Comparison of ENCODE assay signal across 7 cellular contexts in the genomic region with DNA sequence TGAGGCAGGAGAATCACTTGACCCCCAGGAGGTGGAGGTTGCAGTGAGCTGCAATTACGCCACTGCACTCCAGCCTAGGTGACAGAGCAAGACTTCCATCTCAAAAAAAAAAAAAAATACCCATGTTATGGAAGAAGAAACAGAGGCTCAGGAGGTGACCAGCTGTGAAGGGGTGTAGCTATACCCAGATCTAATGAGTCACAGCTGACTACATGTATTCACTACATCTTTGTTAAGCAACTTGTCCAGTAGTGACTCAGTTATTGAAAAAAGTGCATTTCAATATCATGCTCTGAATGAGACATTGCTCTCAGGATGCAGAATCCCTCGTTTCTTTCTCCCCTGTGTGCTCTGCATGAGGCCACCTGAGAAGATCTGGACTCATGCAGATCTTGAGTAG. TPM values are rescaled to one million over a fixed set of nuclear protein-coding genes. Genes with fewer than 3 reads are reported as not detected.
DNase-seq lines count a peak whose midpoint lies in the region; ATAC-seq and TF ChIP-seq lines count a peak whose summit lies in the region.

No MANE protein-coding gene starts in this region.

- H3K27me3 ChIP-seq in gastrocnemius medialis (no peaks in the 10 kb centered on the region), prostate gland (replicated peaks; ENCODE audit: insufficient read depth) (no peaks in the 10 kb centered on the region)

- DNase-seq in NCI-H226 (peak; percentile 32), epithelial cell of esophagus (ENCODE audit: low read depth) (peak; percentile 91), gastrocnemius medialis (no peak), prostate gland (ENCODE audit: low spot score) (no peak), medulla oblongata (ENCODE audit: extremely low spot score) (no peak)
- DNase-seq in activated CD8-positive, alpha-beta memory T cell treated with anti-CD3 and anti-CD28 coated beads, Interleukin-2, amount 50 U/mL, for 4 hours, result no peak

- ATAC-seq in GM19463 (IDR thresholded peaks at IDR 0.05; ENCODE audit: unreplicated experiment), result peak; percentile 45
- peak; percentile 58 to 61 for ATAC-seq in gastrocnemius medialis

- H3K4me1 ChIP-seq in gastrocnemius medialis (peaks cover 0 to 8% of the 10 kb centered on the region in 2 donors), prostate gland (replicated peaks) (no peaks in the 10 kb centered on the region)

- 75% methylated on average over 2 of the region's 2 CpGs for WGBS in prostate gland

- H3K36me3 ChIP-seq in gastrocnemius medialis (no peaks in the 10 kb centered on the region), prostate gland (no peaks in the 10 kb centered on the region)

- in situ Hi-C loops in gastrocnemius medialis (cut with MboI; ENCODE audit: low sequenced_read_pairs in 4 of 4), result no loop called here

- TF ChIP-seq CTCF in epithelial cell of esophagus (IDR thresholded peaks at IDR 0.05; ENCODE audit: insufficient read depth, low read depth, low read length, missing control alignments), result no peak
- no peak for TF ChIP-seq CTCF in gastrocnemius medialis (IDR thresholded peaks at IDR 0.05 in 4 of 5, conservative IDR thresholded peaks at IDR 0.05 in 1 of 5)
- no peak for TF ChIP-seq CTCF in prostate gland (IDR thresholded peaks at IDR 0.05)

- H3K4me3 ChIP-seq in epithelial cell of esophagus (ENCODE audit: low read length) (no peak overlapping the region), gastrocnemius medialis (no peak overlapping the region), prostate gland (no peak overlapping the region)

- H3K27ac ChIP-seq in gastrocnemius medialis, result no peak overlapping the region
- no peak overlapping the region for H3K27ac ChIP-seq in prostate gland

- TF ChIP-seq POLR2A in gastrocnemius medialis (IDR thresholded peaks at IDR 0.05), result no peak
- TF ChIP-seq POLR2A in prostate gland (IDR thresholded peaks at IDR 0.05), result no peak

- intact Hi-C loops in gastrocnemius medialis (cut with DNase I; ENCODE audit: low total_unique reads) (no loop called here), prostate gland (cut with DNase I) (no loop called here)

- H3K9me3 ChIP-seq in gastrocnemius medialis (no peaks in the 10 kb centered on the region), prostate gland (no peaks in the 10 kb centered on the region)

RNA-seq across cellular contexts. Expression of gene SPART, which starts 16.1 kb away (rescaled TPM):
- total RNA-seq in gastrocnemius medialis, result 10 to 100 TPM; 34.1 to 58.7 (median 48.8) TPM
- 10 to 100 TPM; 41.9 to 52.8 TPM for total RNA-seq in prostate gland

Comparison
In these comparisons a context has a peak if more than half of its experiments do, and no peak if none do; other contexts are left out.
1. DNase-seq: peak in NCI-H226 (single experiment) and epithelial cell of esophagus (single experiment); none in gastrocnemius medialis (0 of 2), activated CD8-positive, alpha-beta memory T cell treated with anti-CD3 and anti-CD28 coated beads, Interleukin-2, amount 50 U/mL, for 4 hours (single experiment), prostate gland (single experiment) and medulla oblongata (single experiment).